ENCODE assay signal across 31 cellular contexts in the genomic region with DNA sequence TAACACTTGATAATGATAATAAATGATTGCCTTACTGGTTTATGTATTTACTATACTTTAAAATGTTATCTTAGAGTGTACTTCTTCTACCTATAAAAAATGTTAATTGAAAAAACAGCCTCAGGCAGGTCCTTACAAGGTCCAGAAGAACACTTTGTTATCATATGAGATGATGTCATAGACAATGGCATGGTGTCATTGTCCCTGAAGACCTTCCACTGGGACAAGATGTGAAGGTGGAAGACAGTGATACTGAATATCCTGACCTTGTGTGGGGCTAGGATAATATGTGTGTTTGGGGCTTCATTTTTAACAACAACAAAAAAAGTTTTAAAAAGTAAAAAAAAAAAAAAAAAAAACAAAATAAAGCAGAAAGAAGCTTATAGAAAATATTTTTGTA.
"Had no signal": no experiment of that assay in that cellular context is flagged by ENCODE, and none has a peak within 500 bp of the region (broad histone marks: within the 10 kb centered on the region; RNA-seq: fewer than 3 reads in every experiment).

No MANE protein-coding gene starts in this region.

- H3K4me3 Mint-ChIP-seq: natural killer cell; nephron; neural progenitor cell; stimulated activated memory B cell treated with anti-CD40 and anti-IgM and Interleukin-4, amounts not matched to agents 10 μg/mL and 1 μg/mL and 100 μg/mL, for 72 hours; stimulated activated naive CD8-positive, alpha-beta T cell treated with anti-CD3 and anti-CD28 coated beads, Interleukin-15, amount 100 ng/mL, for 72 hours; type B pancreatic cell had no signal

- H3K9me3 Mint-ChIP-seq: nephron; neural progenitor cell; stimulated activated memory B cell treated with anti-CD40 and anti-IgM and Interleukin-4, amounts not matched to agents 10 μg/mL and 1 μg/mL and 100 μg/mL, for 72 hours; type B pancreatic cell had no signal

- H3K4me3 ChIP-seq: neural progenitor cell, ovary, psoas muscle, skin epidermis, smooth muscle cell, spleen, suprapubic skin, testis, tibial artery, transverse colon, upper lobe of right lung, uterus had no signal

- H3K27ac Mint-ChIP-seq: natural killer cell; nephron; neural progenitor cell; progenitor cell of endocrine pancreas; stimulated activated memory B cell treated with anti-CD40 and anti-IgM and Interleukin-4, amounts not matched to agents 10 μg/mL and 1 μg/mL and 100 μg/mL, for 72 hours; stimulated activated naive CD8-positive, alpha-beta T cell treated with anti-CD3 and anti-CD28 coated beads, Interleukin-15, amount 100 ng/mL, for 72 hours; type B pancreatic cell had no signal

- H3K36me3 ChIP-seq: neural progenitor cell, ovary, spleen, suprapubic skin, tibial artery, transverse colon, upper lobe of right lung, uterus had no signal

- H3K4me1 ChIP-seq: neural progenitor cell, parathyroid adenoma, psoas muscle, spleen, suprapubic skin, testis, tibial artery, transverse colon, upper lobe of right lung, uterus had no signal

- H3K27me3 Mint-ChIP-seq: progenitor cell of endocrine pancreas; stimulated activated naive CD8-positive, alpha-beta T cell treated with anti-CD3 and anti-CD28 coated beads, Interleukin-15, amount 100 ng/mL, for 72 hours; type B pancreatic cell had no signal

- H3K4me1 Mint-ChIP-seq: natural killer cell; nephron; stimulated activated memory B cell treated with anti-CD40 and anti-IgM and Interleukin-4, amounts not matched to agents 10 μg/mL and 1 μg/mL and 100 μg/mL, for 72 hours; stimulated activated naive CD8-positive, alpha-beta T cell treated with anti-CD3 and anti-CD28 coated beads, Interleukin-15, amount 100 ng/mL, for 72 hours had no signal

- ATAC-seq: natural killer cell; psoas muscle; right cardiac atrium; sciatic nerve; stimulated activated memory B cell treated with anti-CD40 and anti-IgM and Interleukin-4, amounts not matched to agents 10 μg/mL and 1 μg/mL and 100 μg/mL, for 72 hours; stimulated activated naive CD8-positive, alpha-beta T cell treated with anti-CD3 and anti-CD28 coated beads, Interleukin-15, amount 100 ng/mL, for 72 hours; stimulated activated naive CD8-positive, alpha-beta T cell treated with anti-CD3 and anti-CD28 coated beads, Interleukin-15, Interleukin-2, amounts not matched to agents 100 U/mL and 50 U/mL, for 24 hours; upper lobe of right lung had no signal

- H3K27ac ChIP-seq: neural progenitor cell, ovary, parathyroid adenoma, psoas muscle, skin epidermis, spleen, suprapubic skin, testis, tibial artery, transverse colon, upper lobe of right lung, uterus had no signal

- H3K9me3 ChIP-seq: ovary, psoas muscle, spleen, suprapubic skin, testis, tibial artery, transverse colon, upper lobe of right lung, uterus had no signal

- H3K36me3 Mint-ChIP-seq: natural killer cell; neural progenitor cell; stimulated activated memory B cell treated with anti-CD40 and anti-IgM and Interleukin-4, amounts not matched to agents 10 μg/mL and 1 μg/mL and 100 μg/mL, for 72 hours; type B pancreatic cell had no signal

- DNase-seq: natural killer cell; occipital lobe; ovary; posterior cingulate gyrus; psoas muscle; right cardiac atrium; spleen; stimulated activated CD4-positive, alpha-beta T cell treated with anti-CD3 and anti-CD28 coated beads, Interleukin-12 subunit alpha, Interleukin-12 subunit beta, amount 100 ng/mL, for 4 hours; stimulated activated CD4-positive, alpha-beta T cell treated with anti-CD3 and anti-CD28 coated beads, Interleukin-1b, Interleukin-23, amount 100 ng/mL, for 48 hours; stimulated activated CD4-positive, alpha-beta T cell treated with anti-CD3 and anti-CD28 coated beads, Interleukin-4, amount 100 ng/mL, for 1 hour; stimulated activated CD4-positive, alpha-beta T cell treated with anti-CD3 and anti-CD28 coated beads, Interleukin-4, amount 100 ng/mL, for 4 hours; stimulated activated CD8-positive, alpha-beta memory T cell treated with anti-CD3 and anti-CD28 coated beads, Interleukin-4, amount 100 ng/mL, for 48 hours; stimulated activated naive CD4-positive, alpha-beta T cell; stimulated activated naive CD8-positive, alpha-beta T cell treated with anti-CD3 and anti-CD28 coated beads, Interleukin-15, amount 100 ng/mL, for 72 hours; stimulated activated naive CD8-positive, alpha-beta T cell treated with anti-CD3 and anti-CD28 coated beads, Interleukin-15, Interleukin-2, amounts not matched to agents 100 U/mL and 50 U/mL, for 24 hours; substantia nigra; testis; tibial artery; transverse colon; upper lobe of right lung; uterus had no signal
